20 cellular contexts compared by ENCODE assay signal in the genomic region with DNA sequence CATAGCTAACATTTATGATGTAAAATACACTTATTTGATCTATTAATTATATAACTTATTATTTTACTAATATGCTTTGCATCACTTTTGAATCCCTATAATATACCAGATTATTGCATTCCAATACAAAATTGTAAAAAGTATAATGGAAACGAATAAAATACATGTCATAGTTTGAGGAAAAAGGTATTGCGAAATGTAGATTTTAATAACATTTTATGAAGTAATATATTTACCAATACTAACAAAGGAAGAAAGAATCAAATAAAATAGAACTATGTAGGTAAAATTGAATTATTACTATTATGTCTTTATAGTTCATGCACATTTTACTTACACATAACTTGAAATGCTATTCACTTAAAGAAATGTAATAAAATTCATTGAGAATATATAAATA.
DNase-seq lines count a peak whose midpoint lies in the region; ATAC-seq, FAIRE-seq and TF ChIP-seq lines count a peak whose summit lies in the region.
"Had no signal": no experiment of that assay in that cellular context is flagged by ENCODE, and none has a peak within 500 bp of the region (broad histone marks: within the 10 kb centered on the region; RNA-seq: fewer than 3 reads in every experiment).

No MANE protein-coding gene starts in this region.

- no peak overlapping the region for H3K4me3 Mint-ChIP-seq in stimulated activated memory B cell treated with anti-CD40 and anti-IgM and Interleukin-4, amounts not matched to agents 10 μg/mL and 1 μg/mL and 100 μg/mL, for 72 hours
- H3K4me3 Mint-ChIP-seq: CD4-positive, alpha-beta memory T cell had no signal

- no peak overlapping the region for H2AK5ac ChIP-seq in H1 (ENCODE audit: low read depth, low read length)

- H3K79me2 ChIP-seq in HepG2 (ENCODE audit: insufficient read depth, low read length), result no peaks in the 10 kb centered on the region
- H3K79me2 ChIP-seq in H1 (ENCODE audit: control insufficient read depth in 1 of 2, insufficient read depth in 2 of 2, low read length in 2 of 2), result no peaks in the 10 kb centered on the region

- TF ChIP-seq CTCF in HepG2 (CRISPR knock-in tag; IDR thresholded peaks at IDR 0.05) (no peak), right lobe of liver (IDR thresholded peaks at IDR 0.05) (no peak), H1 (IDR thresholded peaks at IDR 0.05; ENCODE audit: control extremely low read depth in 1 of 3, insufficient read depth in 1 of 3, low read depth in 1 of 3, low read length in 3 of 3) (no peak), kidney (IDR thresholded peaks at IDR 0.05; ENCODE audit: borderline replicate concordance, extremely low read depth, insufficient read depth) (no peak)

- H3K36me3 ChIP-seq in HepG2 (replicated peaks in 1 of 2; ENCODE audit: control insufficient read depth in 1 of 2, insufficient read depth in 2 of 2, low read length in 2 of 2) (no peaks in the 10 kb centered on the region), right lobe of liver (no peaks in the 10 kb centered on the region), H1 (ENCODE audit: control insufficient read depth in 2 of 4, insufficient read depth in 4 of 4, low read length in 3 of 4) (no peaks in the 10 kb centered on the region), kidney (ENCODE audit: control insufficient read depth in 1 of 2, insufficient read depth in 2 of 2, low read length in 2 of 2) (no peaks in the 10 kb centered on the region), aorta (ENCODE audit: control insufficient read depth in 1 of 2, insufficient read depth in 2 of 2, low read length in 1 of 2) (no peaks in the 10 kb centered on the region)

- H3K27ac ChIP-seq in HepG2 (ENCODE audit: extremely low read length, insufficient read depth, low read length) (no peak overlapping the region), right lobe of liver (no peak overlapping the region), H1 (ENCODE audit: low read depth, low read length) (no peak overlapping the region), kidney (ENCODE audit: low read depth in 2 of 2, low read length in 2 of 2) (no peak overlapping the region), aorta (ENCODE audit: low read depth in 1 of 2, low read length in 2 of 2) (no peak overlapping the region)
- H3K27ac ChIP-seq: 22Rv1 had no signal

- H2BK120ac ChIP-seq in H1 (replicated peaks; ENCODE audit: low read depth, low read length), result no peak overlapping the region

- TF ChIP-seq EP300 in HepG2 (IDR thresholded peaks at IDR 0.05; ENCODE audit: low read depth in 2 of 2, low read length in 2 of 2) (no peak), HepG2 (CRISPR knock-in tag; IDR thresholded peaks at IDR 0.05; ENCODE audit: borderline replicate concordance) (no peak), H1 (IDR thresholded peaks at IDR 0.05; ENCODE audit: borderline replicate concordance in 1 of 2, low read depth in 2 of 2, low read length in 2 of 2) (no peak)

- no peaks in the 10 kb centered on the region for H3K4me1 Mint-ChIP-seq in stimulated activated memory B cell treated with anti-CD40 and anti-IgM and Interleukin-4, amounts not matched to agents 10 μg/mL and 1 μg/mL and 100 μg/mL, for 72 hours
- H3K4me1 Mint-ChIP-seq: CD4-positive, alpha-beta memory T cell had no signal

- no peaks in the 10 kb centered on the region for H3K4me1 ChIP-seq in HepG2 (ENCODE audit: insufficient read depth, low read length)
- no peaks in the 10 kb centered on the region for H3K4me1 ChIP-seq in right lobe of liver
- H3K4me1 ChIP-seq in H1 (replicated peaks in 1 of 4; ENCODE audit: control insufficient read depth in 3 of 4, insufficient read depth in 4 of 4, low read length in 3 of 4), result no peaks in the 10 kb centered on the region
- no peaks in the 10 kb centered on the region for H3K4me1 ChIP-seq in kidney (ENCODE audit: control insufficient read depth in 1 of 2, insufficient read depth in 1 of 2, low read depth in 1 of 2, low read length in 2 of 2)
- H3K4me1 ChIP-seq in aorta (ENCODE audit: control insufficient read depth in 1 of 2, insufficient read depth in 2 of 2, low read length in 2 of 2), result no peaks in the 10 kb centered on the region

- no peaks in the 10 kb centered on the region for H3K23me2 ChIP-seq in H1 (ENCODE audit: low read depth, low read length)

- H3K27me3 ChIP-seq in HepG2 (ENCODE audit: control insufficient read depth in 1 of 2, insufficient read depth in 2 of 2, low read length in 2 of 2) (no peaks in the 10 kb centered on the region), right lobe of liver (no peaks in the 10 kb centered on the region), H1 (replicated peaks in 1 of 4; ENCODE audit: control insufficient read depth in 3 of 4, extremely low read depth in 1 of 4, insufficient read depth in 3 of 4, low read length in 3 of 4) (no peaks in the 10 kb centered on the region), aorta (ENCODE audit: control insufficient read depth in 1 of 2, insufficient read depth in 2 of 2, low read length in 1 of 2) (no peaks in the 10 kb centered on the region)

- H2AFZ ChIP-seq in HepG2 (ENCODE audit: low read length) (no peak overlapping the region), H1 (ENCODE audit: low read length) (no peak overlapping the region)

- no peak overlapping the region for H3K23ac ChIP-seq in H1 (ENCODE audit: insufficient read length)

- no peak overlapping the region for H3K14ac ChIP-seq in H1 (ENCODE audit: insufficient read length)

- ATAC-seq in HepG2 (no peak), right lobe of liver (no peak), aorta (ENCODE audit: low FRiP score) (no peak)
- ATAC-seq in stimulated activated memory B cell treated with anti-CD40 and anti-IgM and Interleukin-4, amounts not matched to agents 10 μg/mL and 1 μg/mL and 100 μg/mL, for 72 hours, result no peak

- no peaks in the 10 kb centered on the region for H3K79me1 ChIP-seq in H1 (ENCODE audit: low read depth, low read length)

- no peak overlapping the region for H3K56ac ChIP-seq in H1 (replicated peaks; ENCODE audit: insufficient read length, low read depth, low read length)

- no peak overlapping the region for H2BK20ac ChIP-seq in H1 (ENCODE audit: low read length)

- no TSS peak for BruUV-seq in HepG2 (replicated peaks; lab: Mats Ljungman, UMichigan)

- intact Hi-C loops in HepG2 (cut with micrococcal nuclease; ENCODE audit: unreplicated experiment), result no loop called here
- intact Hi-C loops in right lobe of liver (cut with DNase I), result no loop called here
- intact Hi-C loops in kidney (cut with DNase I), result no loop called here
- intact Hi-C loops in aorta (cut with DNase I), result no loop called here

- no peak overlapping the region for H4K8ac ChIP-seq in H1 (ENCODE audit: extremely low read depth, insufficient read depth, low read length)

- H3K9me3 Mint-ChIP-seq in stimulated activated memory B cell treated with anti-CD40 and anti-IgM and Interleukin-4, amounts not matched to agents 10 μg/mL and 1 μg/mL and 100 μg/mL, for 72 hours, result peaks cover 3% of the 10 kb centered on the region

- H3K36me3 Mint-ChIP-seq in stimulated activated memory B cell treated with anti-CD40 and anti-IgM and Interleukin-4, amounts not matched to agents 10 μg/mL and 1 μg/mL and 100 μg/mL, for 72 hours, result no peaks in the 10 kb centered on the region
- H3K36me3 Mint-ChIP-seq: CD4-positive, alpha-beta memory T cell had no signal

- no peak overlapping the region for H2BK12ac ChIP-seq in H1 (ENCODE audit: low read depth, low read length)

- no peak overlapping the region for H3K18ac ChIP-seq in H1 (ENCODE audit: extremely low read depth, low read length)

- H3K27me3 Mint-ChIP-seq in stimulated activated memory B cell treated with anti-CD40 and anti-IgM and Interleukin-4, amounts not matched to agents 10 μg/mL and 1 μg/mL and 100 μg/mL, for 72 hours, result no peaks in the 10 kb centered on the region
- H3K27me3 Mint-ChIP-seq: CD4-positive, alpha-beta memory T cell had no signal

- H3K9ac ChIP-seq in HepG2 (ENCODE audit: insufficient read depth, low read depth, low read length), result no peak overlapping the region
- H3K9ac ChIP-seq in H1 (replicated peaks in 1 of 4; ENCODE audit: extremely low read depth in 1 of 4, low read depth in 3 of 4, low read length in 3 of 4), result no peak overlapping the region
- no peak overlapping the region for H3K9ac ChIP-seq in kidney (ENCODE audit: low read length in 2 of 2)

- CTCF ChIA-PET in HepG2 (lab: Yijun Ruan, JAX; ENCODE audit: low intra/inter-chr PET ratio, low total read pairs) (no interaction called here), H1 (lab: Charles Lee; ENCODE audit: partially characterized antibody) (no interaction called here)

- H3K9me3 ChIP-seq in HepG2 (ENCODE audit: low read length) (no peaks in the 10 kb centered on the region; the same call in 1 of the 2 replicates), right lobe of liver (no peaks in the 10 kb centered on the region), H1 (ENCODE audit: insufficient read depth in 2 of 2, low read depth in 1 of 2, low read length in 1 of 2) (no peaks in the 10 kb centered on the region), kidney (ENCODE audit: control insufficient read depth in 1 of 2, low read length in 2 of 2) (no peaks in the 10 kb centered on the region), aorta (ENCODE audit: control insufficient read depth, low read length) (no peaks in the 10 kb centered on the region)

- TF ChIP-seq POLR2A in HepG2 (IDR thresholded peaks at IDR 0.05; ENCODE audit: insufficient read depth in 1 of 2, low read depth in 2 of 2, low read length in 2 of 2) (no peak), right lobe of liver (IDR thresholded peaks at IDR 0.05) (no peak), H1 (IDR thresholded peaks at IDR 0.05; ENCODE audit: control extremely low read depth in 1 of 2, low read depth in 2 of 2, low read length in 2 of 2) (no peak)

- POLR2A ChIA-PET in HepG2 (lab: Yijun Ruan, JAX), result no interaction called here
- POLR2A ChIA-PET in H1 (lab: Charles Lee; ENCODE audit: partially characterized antibody), result no interaction called here

- in situ Hi-C loops in HepG2 (cut with HindIII; ENCODE audit: extremely low pct_ligation_motif_present, low pct_unique_long_range_greater_than_20kb), result no loop called here

- H3K4me3 ChIP-seq in HepG2 (replicated peaks in 1 of 3; ENCODE audit: insufficient read depth in 1 of 3, low read depth in 2 of 3, low read length in 3 of 3) (no peak overlapping the region), right lobe of liver (no peak overlapping the region), H1 (ENCODE audit: extremely low read depth in 1 of 4, insufficient read depth in 2 of 4, low read depth in 3 of 4, low read length in 4 of 4) (no peak overlapping the region), kidney (ENCODE audit: low read length in 2 of 2) (no peak overlapping the region), aorta (ENCODE audit: low read length in 2 of 2) (no peak overlapping the region)

- FAIRE-seq in HepG2 (lab: Jason Lieb, UNC) (no peak), H1 (lab: Jason Lieb, UNC) (no peak), kidney (lab: Jason Lieb, UNC) (peak; percentile 39)
- FAIRE-seq: GM12891, GM18507 had no signal

- H3K27ac Mint-ChIP-seq in stimulated activated memory B cell treated with anti-CD40 and anti-IgM and Interleukin-4, amounts not matched to agents 10 μg/mL and 1 μg/mL and 100 μg/mL, for 72 hours, result no peak overlapping the region
- H3K27ac Mint-ChIP-seq: CD4-positive, alpha-beta memory T cell had no signal

- H4K91ac ChIP-seq in H1 (replicated peaks; ENCODE audit: insufficient read length, low read length), result no peak overlapping the region

- H4K20me1 ChIP-seq in HepG2 (ENCODE audit: insufficient read depth, low read length) (no peaks in the 10 kb centered on the region), H1 (replicated peaks in 1 of 2; ENCODE audit: control insufficient read depth in 1 of 2, insufficient read depth in 2 of 2, low read length in 2 of 2) (no peaks in the 10 kb centered on the region)

- H3K4ac ChIP-seq in H1 (replicated peaks; ENCODE audit: insufficient read length, low read depth, low read length), result no peak overlapping the region

- H3K4me2 ChIP-seq in HepG2 (ENCODE audit: low read depth, low read length) (no peak overlapping the region), H1 (ENCODE audit: insufficient read depth in 1 of 2, low read depth in 2 of 2, low read length in 2 of 2) (no peak overlapping the region)

- 7% methylated on average over 2 of the region's 2 CpGs for WGBS in HepG2 (ENCODE audit: low lambda C conversion rate)
- 39% methylated on average over 2 of the region's 2 CpGs for WGBS in right lobe of liver (ENCODE audit: insufficient coverage, low coverage, low lambda C conversion rate, missing lambda C conversion rate)
- WGBS in H1 (ENCODE audit: extremely low coverage in 1 of 2, insufficient coverage in 1 of 2, insufficient read length in 1 of 2, insufficient replicate concordance in 2 of 2, low coverage in 1 of 2, low lambda C conversion rate in 2 of 2, missing lambda C conversion rate in 1 of 2), 2 experiments, result 91% methylated on average over 2 of the region's 2 CpGs; no CpG with 5 or more reads in 1 of the 2 experiments
- 95% methylated on average over 2 of the region's 2 CpGs for WGBS in aorta, 2 donors

- H4K5ac ChIP-seq in H1 (ENCODE audit: insufficient read length, low read depth, low read length), result no peak overlapping the region

- TF ChIP-seq RAD21 in HepG2 (CRISPR knock-in tag; IDR thresholded peaks at IDR 0.05) (no peak), H1 (IDR thresholded peaks at IDR 0.05 in 1 of 2, conservative IDR thresholded peaks at IDR 0.05 in 1 of 2; ENCODE audit: low read depth in 2 of 2, low read length in 2 of 2) (no peak)

- no peak overlapping the region for H2BK5ac ChIP-seq in H1 (ENCODE audit: low read depth, low read length)

- no peak for DNase-seq in HepG2 (ENCODE audit: low spot score)
- no peak for DNase-seq in right lobe of liver
- DNase-seq in H1 (ENCODE audit: low read depth in 1 of 2, low spot score in 2 of 2), result no peak
- DNase-seq in kidney, result no peak
- DNase-seq in A172 (ENCODE audit: low spot score), result no peak
- DNase-seq in aorta, result no peak
- DNase-seq: C1 segment of cervical spinal cord; Calu3; CD4-positive, alpha-beta memory T cell; COR-L47; DMS53; DMS79 treated with DMSO at 0.1 percent for 48 hours; GF-D8; GOT3; H7; HCEC 1CT had no signal

- H2BK15ac ChIP-seq in H1 (ENCODE audit: low read length), result no peak overlapping the region
